In genomic region chr10:119368991-119369869, GRCh38 we compare ENCODE assay signal across 8 cellular contexts.
DNase-seq lines count a peak whose midpoint lies in the region; ATAC-seq lines count a peak whose summit lies in the region.

No MANE protein-coding gene starts in this region.

- intact Hi-C loops in sciatic nerve (cut with DNase I): no loop called here

- H3K36me3 ChIP-seq in adipocyte (ENCODE audit: control insufficient read depth, insufficient read depth, low read length, severe bottlenecking) (no peaks in the 10 kb centered on the region), MG63 (no peaks in the 10 kb centered on the region)

- H3K4me3 ChIP-seq in adipocyte (ENCODE audit: low read length): peak overlapping the region; percentile 20
- no peak overlapping the region for H3K4me3 ChIP-seq in MG63

- no peaks in the 10 kb centered on the region for H3K27me3 ChIP-seq in adipocyte (replicated peaks; ENCODE audit: control insufficient read depth, insufficient read depth, low read length)
- H3K27me3 ChIP-seq in MG63: no peaks in the 10 kb centered on the region

- DNase-seq in adipocyte (ENCODE audit: low read depth) (no peak), sciatic nerve (ENCODE audit: low spot score) (no peak), DMS53 treated with DMSO at 0.1 percent for 48 hours (lab: John Stamatoyannopoulos, UW; ENCODE audit: unreplicated experiment) (no peak), NCI-H524 treated with DMSO at 0.1 percent for 48 hours (lab: John Stamatoyannopoulos, UW) (no peak), Ammon's horn (ENCODE audit: low spot score) (no peak), MG63 (no peak)

- no peaks in the 10 kb centered on the region for H3K9me3 ChIP-seq in adipocyte (ENCODE audit: control insufficient read depth, low read length)
- H3K9me3 ChIP-seq in MG63: no peaks in the 10 kb centered on the region

- H3K9ac ChIP-seq in adipocyte (ENCODE audit: low read length): peak overlapping the region; percentile 45

- peaks cover 54% of the 10 kb centered on the region for H3K4me1 ChIP-seq in adipocyte (ENCODE audit: control insufficient read depth, insufficient read depth, low read length)

- ATAC-seq in GM18519 (IDR thresholded peaks at IDR 0.05; ENCODE audit: low FRiP score, unreplicated experiment): peak; percentile 45
- peak; percentile 77 for ATAC-seq in HG02642 (IDR thresholded peaks at IDR 0.05; ENCODE audit: poor library complexity, unreplicated experiment)
- ATAC-seq in sciatic nerve: peak; percentile 11

Comparison
In these comparisons a context has a peak if more than half of its experiments do, and no peak if none do; other contexts are left out.
1. ATAC-seq: peak in every context shown above with its lines; median percentile 77 in HG02642; 45 in GM18519; 11 in sciatic nerve.